Comparison of ENCODE assay signal across 22 cellular contexts in the genomic region with DNA sequence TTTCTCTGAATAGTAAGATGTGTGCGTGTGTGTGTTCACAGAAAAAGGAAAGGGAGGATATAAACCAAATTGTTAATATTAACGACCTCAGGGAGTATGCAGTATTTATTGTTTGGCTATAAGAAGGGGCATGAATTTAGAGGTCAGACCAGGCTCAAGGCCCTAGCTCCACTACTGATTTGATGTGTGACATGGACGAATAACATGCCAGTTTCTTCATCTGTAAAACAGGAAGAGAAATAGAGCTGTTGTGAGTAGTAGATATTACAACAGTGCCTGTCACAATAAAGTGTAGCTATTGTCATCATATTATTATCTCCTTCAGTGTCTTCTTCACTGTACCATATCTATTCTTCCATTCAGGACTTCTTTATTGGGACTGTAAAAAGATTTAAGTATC. TPM values are rescaled to one million over a fixed set of nuclear protein-coding genes. Genes with fewer than 3 reads are reported as not detected.
DNase-seq lines count a peak whose midpoint lies in the region; ATAC-seq and TF ChIP-seq lines count a peak whose summit lies in the region.
"Had no signal": no experiment of that assay in that cellular context is flagged by ENCODE, and none has a peak within 500 bp of the region (broad histone marks: within the 10 kb centered on the region; RNA-seq: fewer than 3 reads in every experiment).

No MANE protein-coding gene starts in this region.

- no peak for TF ChIP-seq EP300 in neural cell (conservative IDR thresholded peaks at IDR 0.05; ENCODE audit: poor library complexity, severe bottlenecking)
- TF ChIP-seq EP300 in stomach (IDR thresholded peaks at IDR 0.05): no peak

- 68 to 75% (median 71%) methylated on average over 3 of the region's 3 CpGs for WGBS in stomach, 5 donors

- peaks cover 5% of the 10 kb centered on the region for H3K79me2 ChIP-seq in neural cell (replicated peaks; ENCODE audit: insufficient read depth, low read length)

- H3K4me2 ChIP-seq in neural cell (ENCODE audit: low read length): no peak overlapping the region

- TF ChIP-seq CTCF in neural cell (IDR thresholded peaks at IDR 0.05; ENCODE audit: poor library complexity, severe bottlenecking): no peak
- TF ChIP-seq CTCF in stomach (IDR thresholded peaks at IDR 0.05): no peak
- no peak for TF ChIP-seq CTCF in activated CD8-positive, alpha-beta T cell treated with anti-CD3 and anti-CD28 coated beads for 36 hours (IDR thresholded peaks at IDR 0.05)

- DNase-seq in activated naive CD4-positive, alpha-beta T cell treated with anti-CD3 and anti-CD28 coated beads, Interleukin-2, amount 50 U/mL, for 72 hours (ENCODE audit: low spot score in 2 of 2): no peak
- DNase-seq in activated naive CD4-positive, alpha-beta T cell (lab: John Stamatoyannopoulos, UW): no peak
- no peak for DNase-seq in dermis blood vessel endothelial cell
- no peak for DNase-seq in mucosa of gallbladder (ENCODE audit: low spot score)
- DNase-seq in stomach: no peak
- DNase-seq in activated CD8-positive, alpha-beta T cell treated with anti-CD3 and anti-CD28 coated beads for 36 hours: no peak
- DNase-seq: activated CD8-positive, alpha-beta T cell treated with anti-CD3 and anti-CD28 coated beads, Interleukin-2, amount 10 ng/mL, durations not matched to agents 7 days and 5 days; activated naive CD4-positive, alpha-beta T cell treated with Interleukin-2 at 50 U/mL for 16 hours; activated T-cell treated with anti-CD3 and anti-CD28 coated beads, Interleukin-2, amount 50 U/mL, for 1 hour; BE2C; mesenchymal stem cell; NCI-H146; NCI-H526 treated with DMSO at 0.1 percent for 48 hours; nephron progenitor cell; Right ventricle myocardium superior; stimulated activated CD4-positive, alpha-beta T cell treated with anti-CD3 and anti-CD28 coated beads, Interleukin-2, amount 100 ng/mL, for 48 hours; stimulated activated naive CD8-positive, alpha-beta T cell treated with anti-CD3 and anti-CD28 coated beads, Interleukin-15, amount 100 ng/mL, for 72 hours had no signal

- H3K9me3 ChIP-seq in neural cell (ENCODE audit: low read length) (no peaks in the 10 kb centered on the region), stomach (no peaks in the 10 kb centered on the region)
- H3K9me3 ChIP-seq: BE2C, HAP-1 had no signal

- no peak overlapping the region for H3K9ac ChIP-seq in neural cell (ENCODE audit: low read length)

- TF ChIP-seq POLR2A in stomach (IDR thresholded peaks at IDR 0.05): no peak

- no peaks in the 10 kb centered on the region for H3K9me3 Mint-ChIP-seq in activated naive CD4-positive, alpha-beta T cell treated with anti-CD3 and anti-CD28 coated beads, Interleukin-2, amount 50 U/mL, for 72 hours
- H3K9me3 Mint-ChIP-seq in activated CD8-positive, alpha-beta T cell treated with anti-CD3 and anti-CD28 coated beads for 36 hours: no peaks in the 10 kb centered on the region
- H3K9me3 Mint-ChIP-seq: nephron progenitor cell; stimulated activated naive CD8-positive, alpha-beta T cell treated with anti-CD3 and anti-CD28 coated beads, Interleukin-15, amount 100 ng/mL, for 72 hours had no signal

- no peak for ATAC-seq in activated naive CD4-positive, alpha-beta T cell treated with anti-CD3 and anti-CD28 coated beads, Interleukin-2, amount 50 U/mL, for 72 hours
- no peak for ATAC-seq in activated CD8-positive, alpha-beta T cell treated with anti-CD3 and anti-CD28 coated beads for 36 hours
- ATAC-seq: activated CD8-positive, alpha-beta T cell treated with anti-CD3 and anti-CD28 coated beads, Interleukin-2, amount 10 ng/mL, durations not matched to agents 7 days and 5 days; stimulated activated naive CD8-positive, alpha-beta T cell treated with anti-CD3 and anti-CD28 coated beads, Interleukin-15, amount 100 ng/mL, for 72 hours; WTC11 had no signal

- no peak overlapping the region for H3K4me3 Mint-ChIP-seq in activated CD8-positive, alpha-beta T cell treated with anti-CD3 and anti-CD28 coated beads for 36 hours
- H3K4me3 Mint-ChIP-seq: activated CD8-positive, alpha-beta T cell treated with anti-CD3 and anti-CD28 coated beads, Interleukin-2, amount 10 ng/mL, durations not matched to agents 7 days and 5 days; nephron progenitor cell; stimulated activated naive CD8-positive, alpha-beta T cell treated with anti-CD3 and anti-CD28 coated beads, Interleukin-15, amount 100 ng/mL, for 72 hours; WTC11 had no signal

- POLR2A ChIA-PET in activated CD8-positive, alpha-beta T cell treated with anti-CD3 and anti-CD28 coated beads for 36 hours (lab: Charles Lee): interaction anchor here (1.2 kb wide), 2 partner anchors 105 to 127 kb away, joined by 3 read pairs; no protein-coding TSS in a partner anchor

- TF ChIP-seq RAD21 in neural cell (conservative IDR thresholded peaks at IDR 0.05): no peak

- intact Hi-C loops in stomach (cut with DNase I; ENCODE audit: low total_unique reads): no loop called here
- intact Hi-C loops in activated CD8-positive, alpha-beta T cell treated with anti-CD3 and anti-CD28 coated beads for 36 hours (cut with micrococcal nuclease): no loop called here

- no peaks in the 10 kb centered on the region for H3K27me3 ChIP-seq in neural cell (ENCODE audit: insufficient read depth, low read depth, low read length)
- no peaks in the 10 kb centered on the region for H3K27me3 ChIP-seq in stomach
- H3K27me3 ChIP-seq: BE2C had no signal

- peaks cover 3% of the 10 kb centered on the region for H4K20me1 ChIP-seq in neural cell (ENCODE audit: insufficient read depth)

- peaks cover 8 to 32% (median 23%) of the 10 kb centered on the region in 4 donors for H3K4me1 ChIP-seq in stomach

- peaks cover 6% of the 10 kb centered on the region for H3F3A ChIP-seq in neural cell (ENCODE audit: insufficient read depth, low read length, poor library complexity, severe bottlenecking)

- H3K4me3 ChIP-seq in neural cell (ENCODE audit: low read length): peak overlapping the region; percentile 3
- H3K4me3 ChIP-seq in stomach: no peak overlapping the region
- H3K4me3 ChIP-seq: HAP-1, skin epidermis had no signal

- H3K27me3 Mint-ChIP-seq in activated CD8-positive, alpha-beta T cell treated with anti-CD3 and anti-CD28 coated beads for 36 hours: no peaks in the 10 kb centered on the region
- H3K27me3 Mint-ChIP-seq: stimulated activated naive CD8-positive, alpha-beta T cell treated with anti-CD3 and anti-CD28 coated beads, Interleukin-15, amount 100 ng/mL, for 72 hours had no signal

- no peaks in the 10 kb centered on the region for H3K9me2 ChIP-seq in neural cell (ENCODE audit: insufficient read depth, low read length)

- H3K36me3 Mint-ChIP-seq in activated naive CD4-positive, alpha-beta T cell treated with anti-CD3 and anti-CD28 coated beads, Interleukin-2, amount 50 U/mL, for 72 hours: peaks cover 9 to 22% of the 10 kb centered on the region in 2 donors
- peaks cover 15% of the 10 kb centered on the region for H3K36me3 Mint-ChIP-seq in activated CD8-positive, alpha-beta T cell treated with anti-CD3 and anti-CD28 coated beads for 36 hours (ENCODE audit: low read depth)

- CTCF ChIA-PET in activated CD8-positive, alpha-beta T cell treated with anti-CD3 and anti-CD28 coated beads for 36 hours (lab: Charles Lee): interaction anchor here (0.9 to 1.3 kb wide), 3 partner anchors 10 to 113 kb away, joined by 3 to 6 read pairs (median 6); no protein-coding TSS in a partner anchor

- peak overlapping the region; percentile 1 to 2 for H3K27ac Mint-ChIP-seq in activated naive CD4-positive, alpha-beta T cell treated with anti-CD3 and anti-CD28 coated beads, Interleukin-2, amount 50 U/mL, for 72 hours
- no peak overlapping the region for H3K27ac Mint-ChIP-seq in activated CD8-positive, alpha-beta T cell treated with anti-CD3 and anti-CD28 coated beads for 36 hours
- H3K27ac Mint-ChIP-seq: activated CD8-positive, alpha-beta T cell treated with anti-CD3 and anti-CD28 coated beads, Interleukin-2, amount 10 ng/mL, durations not matched to agents 7 days and 5 days; nephron progenitor cell; stimulated activated naive CD8-positive, alpha-beta T cell treated with anti-CD3 and anti-CD28 coated beads, Interleukin-15, amount 100 ng/mL, for 72 hours; WTC11 had no signal

- H3K27ac ChIP-seq in angular gyrus (ENCODE audit: low read depth, low read length) (peak overlapping the region; percentile 56), neural cell (ENCODE audit: low read length) (peak overlapping the region; percentile 98), stomach (peak overlapping the region in 2 of 5 donors; percentile 99 to 100)

- peaks cover 11% of the 10 kb centered on the region for H3K4me1 Mint-ChIP-seq in activated CD8-positive, alpha-beta T cell treated with anti-CD3 and anti-CD28 coated beads for 36 hours (ENCODE audit: low read depth)

- no peak overlapping the region for H2AFZ ChIP-seq in neural cell (ENCODE audit: low read depth, low read length)

- H3K36me3 ChIP-seq in neural cell (ENCODE audit: insufficient read depth, low read length) (no peaks in the 10 kb centered on the region), stomach (no peaks in the 10 kb centered on the region)

RNA-seq across cellular contexts. Expression of a gene that starts 4.1 kb away (rescaled TPM):
- total RNA-seq in activated naive CD4-positive, alpha-beta T cell treated with anti-CD3 and anti-CD28 coated beads, Interleukin-2, amount 50 U/mL, for 72 hours: 100 to 1,000 TPM; 271 to 281 TPM
- polyA plus RNA-seq in neural cell: 230 and 233 TPM in 2 replicates
- 126 and 143 TPM in 2 replicates for polyA minus RNA-seq in neural cell
- 64.3 and 89.6 TPM in 2 replicates for total RNA-seq in dermis blood vessel endothelial cell
- total RNA-seq in mucosa of gallbladder: 262 TPM
- 100 to 1,000 TPM in 3 of 5 donors, 10 to 100 TPM in 2; 88.7 to 278 (median 190) TPM for total RNA-seq in stomach
- 100 to 1,000 TPM in 1 of 3 donors, 10 to 100 TPM in 2; 73.3 to 107 (median 91.2) TPM for polyA plus RNA-seq in stomach
- total RNA-seq in activated CD8-positive, alpha-beta T cell treated with anti-CD3 and anti-CD28 coated beads for 36 hours: 100 to 1,000 TPM; 276 to 282 TPM

RNA-seq across cellular contexts. Expression of a gene that starts 26.4 kb away (rescaled TPM):
- 10 to 100 TPM; 21.2 to 21.5 TPM for total RNA-seq in activated naive CD4-positive, alpha-beta T cell treated with anti-CD3 and anti-CD28 coated beads, Interleukin-2, amount 50 U/mL, for 72 hours
- polyA plus RNA-seq in neural cell: 33.9 and 41.4 TPM in 2 replicates
- 25.1 and 25.2 TPM in 2 replicates for polyA minus RNA-seq in neural cell
- total RNA-seq in dermis blood vessel endothelial cell: 57.3 and 58.7 TPM in 2 replicates
- total RNA-seq in mucosa of gallbladder: 77.4 TPM
- 10 to 100 TPM; 12.2 to 87.5 (median 19.6) TPM for total RNA-seq in stomach
- polyA plus RNA-seq in stomach: 10 to 100 TPM in 2 of 3 donors, 1 to 10 TPM in 1; 5.2 to 15.1 (median 14.9) TPM
- total RNA-seq in activated CD8-positive, alpha-beta T cell treated with anti-CD3 and anti-CD28 coated beads for 36 hours: 10 to 100 TPM; 14.6 to 16.7 TPM

RNA-seq across cellular contexts. Expression of a gene that starts 42.5 kb away (rescaled TPM):
- 100 to 1,000 TPM; 119 to 135 TPM for total RNA-seq in activated naive CD4-positive, alpha-beta T cell treated with anti-CD3 and anti-CD28 coated beads, Interleukin-2, amount 50 U/mL, for 72 hours
- polyA plus RNA-seq in neural cell: not detected in 2 replicates
- polyA minus RNA-seq in neural cell: not detected in 2 replicates
- 6.8 and 7.5 TPM in 2 replicates for total RNA-seq in dermis blood vessel endothelial cell
- 178 TPM for total RNA-seq in mucosa of gallbladder
- 100 to 1,000 TPM in 2 of 5 donors, 10 to 100 TPM in 1, 1 to 10 TPM in 1, not detected in 1; 2.2 to 191 (median 79.6) TPM for total RNA-seq in stomach
- 100 to 1,000 TPM; 358 to 568 (median 435) TPM for polyA plus RNA-seq in stomach
- total RNA-seq in activated CD8-positive, alpha-beta T cell treated with anti-CD3 and anti-CD28 coated beads for 36 hours: 10 to 100 TPM; 84.5 to 91.1 TPM

RNA-seq across cellular contexts. Expression of a gene that starts 49.4 kb away (rescaled TPM):
- total RNA-seq in activated naive CD4-positive, alpha-beta T cell treated with anti-CD3 and anti-CD28 coated beads, Interleukin-2, amount 50 U/mL, for 72 hours: 10 to 100 TPM; 50.6 to 68.0 TPM
- polyA plus RNA-seq in neural cell (not detected in 2 replicates), stomach (10 to 100 TPM; 87.7 to 95.1 (median 90.4) TPM)
- not detected in 2 replicates for polyA minus RNA-seq in neural cell
- total RNA-seq in dermis blood vessel endothelial cell (45.3 and 132 TPM in 2 replicates), mucosa of gallbladder (48.8 TPM), stomach (10 to 100 TPM in 4 of 5 donors, 1 to 10 TPM in 1; 7.7 to 82.6 (median 29.5) TPM)
- 10 to 100 TPM; 28.0 to 29.4 TPM for total RNA-seq in activated CD8-positive, alpha-beta T cell treated with anti-CD3 and anti-CD28 coated beads for 36 hours
